In the genomic region with DNA sequence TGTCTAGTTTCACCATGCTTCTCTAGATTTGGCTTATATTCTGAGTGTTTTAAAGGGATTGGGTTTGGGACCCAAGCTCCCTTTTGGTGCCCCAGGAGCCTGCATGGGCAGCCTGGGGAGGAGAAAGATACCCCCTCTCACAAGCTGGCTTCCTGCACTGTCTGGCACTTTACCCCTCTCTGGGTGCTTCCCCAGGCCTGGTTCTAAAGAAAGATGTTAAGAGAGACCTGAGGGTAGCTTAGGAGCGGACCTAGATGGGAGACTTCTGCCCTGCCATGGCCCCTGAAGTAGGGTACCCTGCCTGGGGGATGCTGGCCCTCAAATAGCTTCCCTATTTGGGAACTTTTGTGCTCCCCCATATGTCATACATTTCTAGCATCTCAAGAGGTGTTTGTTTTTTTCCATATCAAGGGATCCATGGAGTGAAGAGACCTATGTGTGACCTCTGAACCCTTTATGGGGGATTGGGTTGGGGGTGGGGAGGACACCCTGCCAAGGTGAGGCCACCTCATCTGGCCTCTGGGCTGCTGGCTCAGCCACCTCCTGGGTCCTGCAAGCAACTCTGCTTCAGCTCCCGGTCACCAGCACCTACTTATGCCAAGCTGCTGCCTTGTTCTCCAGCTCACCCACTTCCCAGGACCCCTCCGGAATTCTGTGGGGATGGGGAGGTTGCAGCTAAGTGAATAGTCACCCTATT, we compare ENCODE assay signal across 1 cellular context.
TF ChIP-seq lines count a peak whose summit lies in the region.

No MANE protein-coding gene starts in this region.

TF ChIP-seq in GM23338, 12 proteins besides CTCF, POLR2A, EP300 and RAD21 (continued from another document):
- TF ChIP-seq, protein P1, sequence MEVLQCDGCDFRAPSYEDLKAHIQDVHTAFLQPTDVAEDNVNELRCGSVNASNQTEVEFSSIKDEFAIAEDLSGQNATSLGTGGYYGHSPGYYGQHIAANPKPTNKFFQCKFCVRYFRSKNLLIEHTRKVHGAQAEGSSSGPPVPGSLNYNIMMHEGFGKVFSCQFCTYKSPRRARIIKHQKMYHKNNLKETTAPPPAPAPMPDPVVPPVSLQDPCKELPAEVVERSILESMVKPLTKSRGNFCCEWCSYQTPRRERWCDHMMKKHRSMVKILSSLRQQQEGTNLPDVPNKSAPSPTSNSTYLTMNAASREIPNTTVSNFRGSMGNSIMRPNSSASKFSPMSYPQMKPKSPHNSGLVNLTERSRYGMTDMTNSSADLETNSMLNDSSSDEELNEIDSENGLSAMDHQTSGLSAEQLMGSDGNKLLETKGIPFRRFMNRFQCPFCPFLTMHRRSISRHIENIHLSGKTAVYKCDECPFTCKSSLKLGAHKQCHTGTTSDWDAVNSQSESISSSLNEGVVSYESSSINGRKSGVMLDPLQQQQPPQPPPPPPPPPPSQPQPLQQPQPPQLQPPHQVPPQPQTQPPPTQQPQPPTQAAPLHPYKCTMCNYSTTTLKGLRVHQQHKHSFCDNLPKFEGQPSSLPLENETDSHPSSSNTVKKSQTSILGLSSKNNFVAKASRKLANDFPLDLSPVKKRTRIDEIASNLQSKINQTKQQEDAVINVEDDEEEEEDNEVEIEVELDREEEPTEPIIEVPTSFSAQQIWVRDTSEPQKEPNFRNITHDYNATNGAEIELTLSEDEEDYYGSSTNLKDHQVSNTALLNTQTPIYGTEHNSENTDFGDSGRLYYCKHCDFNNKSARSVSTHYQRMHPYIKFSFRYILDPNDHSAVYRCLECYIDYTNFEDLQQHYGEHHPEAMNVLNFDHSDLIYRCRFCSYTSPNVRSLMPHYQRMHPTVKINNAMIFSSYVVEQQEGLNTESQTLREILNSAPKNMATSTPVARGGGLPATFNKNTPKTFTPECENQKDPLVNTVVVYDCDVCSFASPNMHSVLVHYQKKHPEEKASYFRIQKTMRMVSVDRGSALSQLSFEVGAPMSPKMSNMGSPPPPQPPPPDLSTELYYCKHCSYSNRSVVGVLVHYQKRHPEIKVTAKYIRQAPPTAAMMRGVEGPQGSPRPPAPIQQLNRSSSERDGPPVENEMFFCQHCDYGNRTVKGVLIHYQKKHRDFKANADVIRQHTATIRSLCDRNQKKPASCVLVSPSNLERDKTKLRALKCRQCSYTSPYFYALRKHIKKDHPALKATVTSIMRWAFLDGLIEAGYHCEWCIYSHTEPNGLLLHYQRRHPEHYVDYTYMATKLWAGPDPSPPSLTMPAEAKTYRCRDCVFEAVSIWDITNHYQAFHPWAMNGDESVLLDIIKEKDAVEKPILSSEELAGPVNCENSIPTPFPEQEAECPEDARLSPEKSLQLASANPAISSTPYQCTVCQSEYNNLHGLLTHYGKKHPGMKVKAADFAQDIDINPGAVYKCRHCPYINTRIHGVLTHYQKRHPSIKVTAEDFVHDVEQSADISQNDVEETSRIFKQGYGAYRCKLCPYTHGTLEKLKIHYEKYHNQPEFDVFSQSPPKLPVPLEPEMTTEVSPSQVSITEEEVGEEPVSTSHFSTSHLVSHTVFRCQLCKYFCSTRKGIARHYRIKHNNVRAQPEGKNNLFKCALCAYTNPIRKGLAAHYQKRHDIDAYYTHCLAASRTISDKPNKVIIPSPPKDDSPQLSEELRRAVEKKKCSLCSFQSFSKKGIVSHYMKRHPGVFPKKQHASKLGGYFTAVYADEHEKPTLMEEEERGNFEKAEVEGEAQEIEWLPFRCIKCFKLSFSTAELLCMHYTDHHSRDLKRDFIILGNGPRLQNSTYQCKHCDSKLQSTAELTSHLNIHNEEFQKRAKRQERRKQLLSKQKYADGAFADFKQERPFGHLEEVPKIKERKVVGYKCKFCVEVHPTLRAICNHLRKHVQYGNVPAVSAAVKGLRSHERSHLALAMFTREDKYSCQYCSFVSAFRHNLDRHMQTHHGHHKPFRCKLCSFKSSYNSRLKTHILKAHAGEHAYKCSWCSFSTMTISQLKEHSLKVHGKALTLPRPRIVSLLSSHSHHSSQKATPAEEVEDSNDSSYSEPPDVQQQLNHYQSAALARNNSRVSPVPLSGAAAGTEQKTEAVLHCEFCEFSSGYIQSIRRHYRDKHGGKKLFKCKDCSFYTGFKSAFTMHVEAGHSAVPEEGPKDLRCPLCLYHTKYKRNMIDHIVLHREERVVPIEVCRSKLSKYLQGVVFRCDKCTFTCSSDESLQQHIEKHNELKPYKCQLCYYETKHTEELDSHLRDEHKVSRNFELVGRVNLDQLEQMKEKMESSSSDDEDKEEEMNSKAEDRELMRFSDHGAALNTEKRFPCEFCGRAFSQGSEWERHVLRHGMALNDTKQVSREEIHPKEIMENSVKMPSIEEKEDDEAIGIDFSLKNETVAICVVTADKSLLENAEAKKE (CRISPR knock-in tag; IDR thresholded peaks at IDR 0.05), result no peak
- no peak for TF ChIP-seq EZH2phosphoT487 (IDR thresholded peaks at IDR 0.05; ENCODE audit: unreplicated experiment)
- TF ChIP-seq EZH2 (IDR thresholded peaks at IDR 0.05; ENCODE audit: low read depth, unreplicated experiment), result no peak
